8 cellular contexts compared by ENCODE assay signal in genomic region chr3:57756528-57757401, GRCh38. TPM values are rescaled to one million over a fixed set of nuclear protein-coding genes. Genes with fewer than 3 reads are reported as not detected.
DNase-seq lines count a peak whose midpoint lies in the region; ATAC-seq and TF ChIP-seq lines count a peak whose summit lies in the region.

No MANE protein-coding gene starts in this region.

- H3K27ac Mint-ChIP-seq in activated naive CD8-positive, alpha-beta T cell treated with anti-CD3 and anti-CD28 coated beads for 36 hours: peak overlapping the region; percentile 92

- peak overlapping the region; percentile 97 for H3K4me3 Mint-ChIP-seq in activated naive CD8-positive, alpha-beta T cell treated with anti-CD3 and anti-CD28 coated beads for 36 hours

- peaks cover 37% of the 10 kb centered on the region for H3K4me1 ChIP-seq in RWPE2 (ENCODE audit: insufficient read depth, poor library complexity, severe bottlenecking)
- H3K4me1 ChIP-seq in trophoblast cell (ENCODE audit: control insufficient read depth in 1 of 2, insufficient read depth in 2 of 2, low read length in 2 of 2): peaks cover 3 to 5% of the 10 kb centered on the region in 2 experiments

- peaks cover 10% of the 10 kb centered on the region for H3K79me1 ChIP-seq in trophoblast cell (ENCODE audit: low read length)

- H3K18ac ChIP-seq in trophoblast cell (ENCODE audit: low read length): peak overlapping the region; percentile 64

- peak overlapping the region; percentile 88 for H4K12ac ChIP-seq in trophoblast cell (ENCODE audit: low read depth, low read length)

- H3K4ac ChIP-seq in trophoblast cell (ENCODE audit: low read depth, low read length): peak overlapping the region; percentile 70

- H3K27me3 ChIP-seq in RWPE2 (ENCODE audit: insufficient read depth, poor library complexity, severe bottlenecking): no peaks in the 10 kb centered on the region
- H3K27me3 ChIP-seq in trophoblast cell (ENCODE audit: insufficient read depth, low read length): no peaks in the 10 kb centered on the region

- no CpG with 5 or more reads among the region's 84 CpGs for WGBS in trophoblast cell (ENCODE audit: extremely low coverage, insufficient coverage, insufficient read length)

- H3K27ac ChIP-seq in RWPE2 (ENCODE audit: poor library complexity, severe bottlenecking) (peak overlapping the region; percentile 99), trophoblast cell (ENCODE audit: low read depth, low read length) (peak overlapping the region; percentile 55)

- no peaks in the 10 kb centered on the region for H3K9me3 Mint-ChIP-seq in activated naive CD8-positive, alpha-beta T cell treated with anti-CD3 and anti-CD28 coated beads for 36 hours

- peak overlapping the region; percentile 68 for H2AFZ ChIP-seq in trophoblast cell (ENCODE audit: insufficient read depth, low read length, poor library complexity)

- ATAC-seq in HG03025 (IDR thresholded peaks at IDR 0.05; ENCODE audit: low FRiP score, unreplicated experiment) (peak; percentile 30), RWPE2 (ENCODE audit: low read depth) (peak; percentile 9; the same call in 2 of the 3 replicates)

- intact Hi-C loops in cardiac septum (cut with DNase I): loop anchor here (1.0 to 5.0 kb wide), 3 partner anchors 63 to 199 kb away; partner anchors contain the start of genes ARF4, DENND6A and PDE12

- peak overlapping the region; percentile 55 for H3K9ac ChIP-seq in trophoblast cell (ENCODE audit: low read length)

- peaks cover 14% of the 10 kb centered on the region for H3K79me2 ChIP-seq in trophoblast cell (ENCODE audit: control insufficient read depth, insufficient read depth, low read length, poor library complexity)

- H3K23ac ChIP-seq in trophoblast cell (ENCODE audit: low read length): no peak overlapping the region

- H2BK12ac ChIP-seq in trophoblast cell (ENCODE audit: low read length): no peak overlapping the region

- TF ChIP-seq CTCF in RWPE2 (IDR thresholded peaks at IDR 0.05; ENCODE audit: poor library complexity, severe bottlenecking): no peak

- H3K36me3 ChIP-seq in RWPE2 (ENCODE audit: low read depth): peaks cover 44% of the 10 kb centered on the region
- H3K36me3 ChIP-seq in trophoblast cell (ENCODE audit: control insufficient read depth in 1 of 2, insufficient read depth in 2 of 2, low read length in 2 of 2): peaks cover 0 to 5% of the 10 kb centered on the region in 2 experiments

- H3K9me3 ChIP-seq in RWPE2 (ENCODE audit: severe bottlenecking) (no peaks in the 10 kb centered on the region), trophoblast cell (ENCODE audit: insufficient read depth, low read depth, low read length) (no peaks in the 10 kb centered on the region)

- peak overlapping the region; percentile 69 for H3K4me3 ChIP-seq in RWPE2 (ENCODE audit: severe bottlenecking)
- H3K4me3 ChIP-seq in trophoblast cell (ENCODE audit: low read depth, low read length): peak overlapping the region; percentile 93

- peak overlapping the region; percentile 31 for H2AK5ac ChIP-seq in trophoblast cell (ENCODE audit: low read length)

- peak overlapping the region; percentile 57 for H2BK5ac ChIP-seq in trophoblast cell (ENCODE audit: low read depth, low read length, poor library complexity)

- H3K36me3 Mint-ChIP-seq in activated naive CD8-positive, alpha-beta T cell treated with anti-CD3 and anti-CD28 coated beads for 36 hours: peaks cover 28% of the 10 kb centered on the region

- H3K4me2 ChIP-seq in trophoblast cell (ENCODE audit: low read length): peak overlapping the region; percentile 87

- peaks cover 28% of the 10 kb centered on the region for H3K4me1 Mint-ChIP-seq in activated naive CD8-positive, alpha-beta T cell treated with anti-CD3 and anti-CD28 coated beads for 36 hours

- H2BK120ac ChIP-seq in trophoblast cell (ENCODE audit: insufficient read depth, low read length, poor library complexity): peak overlapping the region; percentile 23

- H3K27me3 Mint-ChIP-seq in activated naive CD8-positive, alpha-beta T cell treated with anti-CD3 and anti-CD28 coated beads for 36 hours: no peaks in the 10 kb centered on the region

- peak; percentile 24 for DNase-seq in NCI-H345 (lab: John Stamatoyannopoulos, UW)
- no peak for DNase-seq in NCI-H345 treated with DMSO at 0.1 percent for 48 hours (lab: John Stamatoyannopoulos, UW; ENCODE audit: unreplicated experiment)
- peak; percentile 60 for DNase-seq in RWPE2 (ENCODE audit: low spot score)
- DNase-seq in activated naive CD8-positive, alpha-beta T cell treated with anti-CD3 and anti-CD28 coated beads for 36 hours: peak; percentile 56
- peak; percentile 77 for DNase-seq in cardiac septum (ENCODE audit: low spot score)
- peak; percentile 33 to 70 for DNase-seq in trophoblast cell
- no peak for DNase-seq in GM19238 (ENCODE audit: insufficient read length, low spot score)

- peak overlapping the region; percentile 75 for H4K91ac ChIP-seq in trophoblast cell (ENCODE audit: low read depth, low read length)

- H4K8ac ChIP-seq in trophoblast cell (ENCODE audit: low read depth, low read length): peak overlapping the region; percentile 91

- H3K14ac ChIP-seq in trophoblast cell (ENCODE audit: low read length): peak overlapping the region; percentile 84

RNA-seq across cellular contexts. Expression of gene SLMAP, which starts 0.7 kb away (rescaled TPM):
- 10 to 100 TPM; 51.2 to 52.8 TPM for total RNA-seq in activated naive CD8-positive, alpha-beta T cell treated with anti-CD3 and anti-CD28 coated beads for 36 hours
- 578 TPM for total RNA-seq in cardiac septum
- 26.7 and 28.1 TPM in 2 replicates for polyA plus RNA-seq in trophoblast cell (2013)

Comparison
In these comparisons a context has a peak if more than half of its experiments do, and no peak if none do; other contexts are left out.
1. DNase-seq: peak in NCI-H345 (single experiment), RWPE2 (single experiment), activated naive CD8-positive, alpha-beta T cell treated with anti-CD3 and anti-CD28 coated beads for 36 hours (single experiment), cardiac septum (single experiment) and trophoblast cell (2 of 2); none in NCI-H345 treated with DMSO at 0.1 percent for 48 hours (single experiment) and GM19238 (single experiment).
2. RNA of gene SLMAP, which starts 0.7 kb away (total RNA-seq): 578 TPM in cardiac septum (single experiment); 51.2 to 52.8 TPM in activated naive CD8-positive, alpha-beta T cell treated with anti-CD3 and anti-CD28 coated beads for 36 hours; every median in the first group is over 10 times any median in the second.